21 cellular contexts compared by ENCODE assay signal in genomic region chr21:33813832-33814231, GRCh38.
DNase-seq lines count a peak whose midpoint lies in the region; ATAC-seq and TF ChIP-seq lines count a peak whose summit lies in the region.
"Had no signal": no experiment of that assay in that cellular context is flagged by ENCODE, and none has a peak within 500 bp of the region (broad histone marks: within the 10 kb centered on the region; RNA-seq: fewer than 3 reads in every experiment).

No MANE protein-coding gene starts in this region.

- H3K27me3 Mint-ChIP-seq in neural progenitor cell (ENCODE audit: insufficient read depth, low read depth), result peaks cover 3% of the 10 kb centered on the region
- H3K27me3 Mint-ChIP-seq: CD4-positive, alpha-beta T cell had no signal

- H3K27ac ChIP-seq in cardiac muscle cell (peak overlapping the region; percentile 48), heart right ventricle (peak overlapping the region in 1 of 10 donors; percentile 80), neural progenitor cell (no peak overlapping the region), skeletal muscle tissue (ENCODE audit: low read depth, low read length) (peak overlapping the region; percentile 30)
- H3K27ac ChIP-seq: A549, GM23248 had no signal

- ATAC-seq in heart right ventricle (no peak), GM21529 (IDR thresholded peaks at IDR 0.05; ENCODE audit: unreplicated experiment) (no peak)
- ATAC-seq: A549, HCT116 had no signal

- no peaks in the 10 kb centered on the region for H3K79me2 ChIP-seq in neural progenitor cell (ENCODE audit: low read depth)

- no peak overlapping the region for H3K9ac ChIP-seq in neural progenitor cell
- H3K9ac ChIP-seq in skeletal muscle tissue (ENCODE audit: low read depth in 1 of 3, low read length in 3 of 3), result peak overlapping the region in 1 of 3 donors; percentile 3
- H3K9ac ChIP-seq: GM23248 had no signal

- TF ChIP-seq CTCF in cardiac muscle cell (IDR thresholded peaks at IDR 0.05; ENCODE audit: low read depth, low read length) (no peak), heart right ventricle (IDR thresholded peaks at IDR 0.05) (no peak), neural progenitor cell (IDR thresholded peaks at IDR 0.05) (no peak)

- no peak overlapping the region for H3K4me3 Mint-ChIP-seq in neural progenitor cell
- H3K4me3 Mint-ChIP-seq: CD14-positive monocyte; CD4-positive, alpha-beta T cell; CD8-positive, alpha-beta memory T cell; H9 had no signal

- H3K4me1 ChIP-seq in cardiac muscle cell (ENCODE audit: low read depth), result peaks cover 4% of the 10 kb centered on the region
- H3K4me1 ChIP-seq in heart right ventricle, result peaks cover 5 to 67% (median 19%) of the 10 kb centered on the region in 9 donors
- H3K4me1 ChIP-seq in neural progenitor cell, result peaks cover 6% of the 10 kb centered on the region
- peaks cover 10 to 15% (median 11%) of the 10 kb centered on the region in 3 donors for H3K4me1 ChIP-seq in skeletal muscle tissue (ENCODE audit: control insufficient read depth in 3 of 3, insufficient read depth in 3 of 3, low read length in 3 of 3)

- peaks cover 9% of the 10 kb centered on the region for H4K20me1 ChIP-seq in neural progenitor cell (ENCODE audit: low read depth)
- H4K20me1 ChIP-seq: BLaER1 treated with 17β-estradiol and CSF1 and Interleukin-3, amounts not matched to agents 10 nM and 100 nM had no signal

- H3K27me3 ChIP-seq in cardiac muscle cell (no peaks in the 10 kb centered on the region), heart right ventricle (no peaks in the 10 kb centered on the region), neural progenitor cell (no peaks in the 10 kb centered on the region), skeletal muscle tissue (ENCODE audit: control insufficient read depth in 3 of 3, insufficient read depth in 3 of 3, low read length in 3 of 3) (no peaks in the 10 kb centered on the region)
- H3K27me3 ChIP-seq: BE2C; BLaER1 treated with 17β-estradiol and CSF1 and Interleukin-3, amounts not matched to agents 10 nM and 100 nM had no signal

- H3K27ac Mint-ChIP-seq in neural progenitor cell, result peak overlapping the region; percentile 30
- H3K27ac Mint-ChIP-seq: CD14-positive monocyte; CD4-positive, alpha-beta T cell had no signal

- peaks cover 8% of the 10 kb centered on the region for H3K4me1 Mint-ChIP-seq in neural progenitor cell
- H3K4me1 Mint-ChIP-seq: CD8-positive, alpha-beta memory T cell had no signal

- no peak for DNase-seq in cardiac muscle cell (ENCODE audit: low read depth in 1 of 2, low spot score in 1 of 2)
- DNase-seq in heart right ventricle, result no peak
- no peak for DNase-seq in neural progenitor cell (ENCODE audit: low spot score)
- DNase-seq in dedifferentiated amniotic fluid mesenchymal stem cell (ENCODE audit: extremely low spot score), result no peak
- DNase-seq in HUDEP-2 (lab: John Stamatoyannopoulos, UW; ENCODE audit: unreplicated experiment in 76 of 76), result no peak
- DNase-seq: 8988T; ACHN; AML-193; BE2C; CD4-positive, alpha-beta T cell; CD8-positive, alpha-beta memory T cell; DMS 273 treated with DMSO at 0.1 percent for 48 hours; DND-41; GM23248; H9 had no signal

- intact Hi-C loops in heart right ventricle (cut with DNase I), result loop anchor here in 1 of 10 donors (10.0 kb wide), 1 partner anchor 169 kb away; the partner anchor contains the start of genes CRYZL1 and ITSN1

- H3K4me3 ChIP-seq in cardiac muscle cell (no peak overlapping the region), heart right ventricle (no peak overlapping the region), neural progenitor cell (no peak overlapping the region), skeletal muscle tissue (ENCODE audit: low read length in 3 of 3) (no peak overlapping the region)
- H3K4me3 ChIP-seq: A549; BLaER1 treated with 17β-estradiol and CSF1 and Interleukin-3, amounts not matched to agents 10 nM and 100 nM; GM23248 had no signal

- H3F3A ChIP-seq in neural progenitor cell (ENCODE audit: low read depth), result peaks cover 5% of the 10 kb centered on the region

- no peaks in the 10 kb centered on the region for H3K9me3 Mint-ChIP-seq in neural progenitor cell
- H3K9me3 Mint-ChIP-seq: CD4-positive, alpha-beta T cell; H9 had no signal

- no peak overlapping the region for H2AFZ ChIP-seq in neural progenitor cell (replicated peaks)
- H2AFZ ChIP-seq: GM23248 had no signal

- peaks cover 29% of the 10 kb centered on the region for H3K36me3 ChIP-seq in cardiac muscle cell
- peaks cover 0 to 57% (median 3%) of the 10 kb centered on the region in 9 donors for H3K36me3 ChIP-seq in heart right ventricle
- H3K36me3 ChIP-seq in neural progenitor cell, result no peaks in the 10 kb centered on the region
- peaks cover 8 to 34% (median 31%) of the 10 kb centered on the region in 3 donors for H3K36me3 ChIP-seq in skeletal muscle tissue (ENCODE audit: control insufficient read depth in 3 of 3, insufficient read depth in 3 of 3, low read length in 3 of 3)

- H3K36me3 Mint-ChIP-seq in neural progenitor cell, result peaks cover 41% of the 10 kb centered on the region
- H3K36me3 Mint-ChIP-seq: CD8-positive, alpha-beta memory T cell had no signal

- H3K4me2 ChIP-seq in neural progenitor cell, result no peak overlapping the region
- H3K4me2 ChIP-seq: A549 had no signal

- no peaks in the 10 kb centered on the region for H3K9me3 ChIP-seq in cardiac muscle cell (ENCODE audit: low read depth)
- no peaks in the 10 kb centered on the region for H3K9me3 ChIP-seq in heart right ventricle
- H3K9me3 ChIP-seq in neural progenitor cell (ENCODE audit: low read depth), result no peaks in the 10 kb centered on the region
- H3K9me3 ChIP-seq in skeletal muscle tissue (ENCODE audit: control insufficient read depth in 3 of 3, low read length in 3 of 3), result no peaks in the 10 kb centered on the region
- H3K9me3 ChIP-seq: A549; BE2C; BLaER1 treated with 17β-estradiol and CSF1 and Interleukin-3, amounts not matched to agents 10 nM and 100 nM had no signal

- 96 to 99% methylated on average over 7 of the region's 7 CpGs for WGBS in heart right ventricle, 2 donors
